ENCODE assay signal across 8 cellular contexts in the genomic region with DNA sequence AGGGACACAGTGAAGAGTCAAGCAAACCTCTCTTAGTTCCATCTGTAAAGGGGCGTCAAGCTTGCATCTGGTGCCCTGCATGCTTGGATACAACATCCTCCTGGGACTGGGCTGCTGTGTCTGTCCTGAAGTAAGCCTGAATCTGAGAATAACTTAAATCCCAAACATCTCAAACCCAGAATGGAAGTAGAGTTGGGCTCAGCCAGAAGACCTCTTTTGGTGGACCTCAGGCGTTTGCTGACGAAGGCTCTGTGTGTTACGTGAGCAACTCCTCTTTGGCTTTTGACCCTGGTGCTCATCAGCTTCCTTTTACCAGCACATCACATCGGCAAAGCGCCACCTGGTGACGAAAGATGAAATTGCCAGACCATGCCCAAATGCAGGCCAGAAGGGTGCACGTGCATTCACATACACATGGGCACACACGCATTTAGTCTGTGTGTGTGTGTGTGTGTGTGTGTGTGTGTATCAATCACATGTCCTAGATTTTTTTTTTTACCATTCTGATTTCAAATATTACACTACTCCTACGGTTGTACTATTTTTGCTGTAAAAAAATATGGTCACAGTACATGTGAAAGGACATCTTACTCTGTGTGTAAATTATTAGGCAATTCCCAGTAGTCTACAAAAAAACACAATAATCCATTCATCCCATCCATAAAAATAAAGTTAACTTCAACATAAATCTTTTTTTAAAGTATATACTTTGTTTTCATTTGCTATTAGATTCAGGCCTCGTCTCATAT. TPM values are rescaled to one million over a fixed set of nuclear protein-coding genes. Genes with fewer than 3 reads are reported as not detected.
DNase-seq lines count a peak whose midpoint lies in the region; ATAC-seq and TF ChIP-seq lines count a peak whose summit lies in the region.

No MANE protein-coding gene starts in this region.

- H3K4me1 Mint-ChIP-seq in Caco-2 (ENCODE audit: low read depth, unreplicated experiment) (peaks cover 6% of the 10 kb centered on the region), T-cell (peaks cover 52 to 69% (median 67%) of the 10 kb centered on the region in 3 donors)
- peaks cover 67% of the 10 kb centered on the region for H3K4me1 Mint-ChIP-seq in activated naive CD8-positive, alpha-beta T cell treated with anti-CD3 and anti-CD28 coated beads, Interleukin-2, amount 50 U/mL, for 24 hours

- H3K27ac Mint-ChIP-seq in Caco-2 (ENCODE audit: unreplicated experiment) = no peak overlapping the region
- H3K27ac Mint-ChIP-seq in T-cell = peak overlapping the region; percentile 93 to 94
- peak overlapping the region; percentile 92 for H3K27ac Mint-ChIP-seq in activated naive CD8-positive, alpha-beta T cell treated with anti-CD3 and anti-CD28 coated beads, Interleukin-2, amount 50 U/mL, for 24 hours

- intact Hi-C loops in Caco-2 (cut with micrococcal nuclease; ENCODE audit: unreplicated experiment) (loop anchor here (1.0 to 5.0 kb wide), 2 partner anchors 95 to 168 kb away; no protein-coding TSS in a partner anchor), heart right ventricle (cut with DNase I) (loop anchor here in 8 of 10 donors (1.0 to 10.0 kb wide), 7 partner anchors 60 to 167 kb away; no protein-coding TSS in a partner anchor)

- H3K27me3 Mint-ChIP-seq in Caco-2 (ENCODE audit: insufficient read depth, unreplicated experiment) (no peaks in the 10 kb centered on the region), T-cell (no peaks in the 10 kb centered on the region)
- H3K27me3 Mint-ChIP-seq in activated naive CD8-positive, alpha-beta T cell treated with anti-CD3 and anti-CD28 coated beads, Interleukin-2, amount 50 U/mL, for 24 hours = no peaks in the 10 kb centered on the region

- H3K4me3 Mint-ChIP-seq in Caco-2 (ENCODE audit: unreplicated experiment) (no peak overlapping the region), T-cell (peak overlapping the region in 1 of 3 donors; percentile 45)
- peak overlapping the region; percentile 43 for H3K4me3 Mint-ChIP-seq in activated naive CD8-positive, alpha-beta T cell treated with anti-CD3 and anti-CD28 coated beads, Interleukin-2, amount 50 U/mL, for 24 hours

- WGBS in heart right ventricle, 2 donors = 13 to 15% methylated on average over 11 of the region's 11 CpGs

- H3K36me3 ChIP-seq in Caco-2 (ENCODE audit: control insufficient read depth, insufficient read depth, low read length) (no peaks in the 10 kb centered on the region; the same call in 1 of the 2 replicates), heart right ventricle (no peaks in the 10 kb centered on the region)

- CTCF ChIA-PET in Caco-2 (lab: Charles Lee) = interaction anchor here (0.5 to 2.9 kb wide), 29 partner anchors 8 to 438 kb away, joined by 3 to 16 read pairs (median 4); a partner anchor contains a TSS
- CTCF ChIA-PET in T-cell (lab: Charles Lee) = interaction anchor here (0.6 to 1.7 kb wide), 21 partner anchors 10 to 894 kb away, joined by 3 to 10 read pairs (median 4); a partner anchor contains a TSS

- H3K9me3 ChIP-seq in Caco-2 (no peaks in the 10 kb centered on the region), heart right ventricle (no peaks in the 10 kb centered on the region)

- POLR2A ChIA-PET in Caco-2 (lab: Charles Lee) (interaction anchor here (0.6 to 1.0 kb wide), 3 partner anchors 9 to 83 kb away, joined by 3 to 5 read pairs (median 3); a partner anchor contains a TSS), T-cell (lab: Charles Lee) (interaction anchor here in 1 of 2 donors (0.6 to 1.0 kb wide), 2 partner anchors 9 to 138 kb away, joined by 3 to 5 read pairs; no protein-coding TSS in a partner anchor)

- H3K9me3 Mint-ChIP-seq in Caco-2 (ENCODE audit: unreplicated experiment) (no peaks in the 10 kb centered on the region), T-cell (no peaks in the 10 kb centered on the region)
- no peaks in the 10 kb centered on the region for H3K9me3 Mint-ChIP-seq in activated naive CD8-positive, alpha-beta T cell treated with anti-CD3 and anti-CD28 coated beads, Interleukin-2, amount 50 U/mL, for 24 hours

- BruUV-seq in Caco-2 (replicated peaks; lab: Mats Ljungman, UMichigan) = no TSS peak

- peak overlapping the region in 1 of 10 donors; percentile 61 for H3K27ac ChIP-seq in heart right ventricle

- no peak overlapping the region for H3K4me3 ChIP-seq in Caco-2 (ENCODE audit: low read depth, low read length)
- H3K4me3 ChIP-seq in heart right ventricle = no peak overlapping the region

- H3K4me1 ChIP-seq in Caco-2 = peaks cover 7% of the 10 kb centered on the region
- H3K4me1 ChIP-seq in heart right ventricle = peaks cover 0 to 23% (median 3%) of the 10 kb centered on the region in 9 donors

- ATAC-seq in T-cell (replicated peaks in 1 of 4) = peak; percentile 58 to 65 (median 60)
- ATAC-seq in activated naive CD8-positive, alpha-beta T cell treated with anti-CD3 and anti-CD28 coated beads, Interleukin-2, amount 50 U/mL, for 24 hours = peak; percentile 81
- peak; percentile 80 to 92 (median 86) for ATAC-seq in heart right ventricle
- no peak for ATAC-seq in HG03039 (IDR thresholded peaks at IDR 0.05; ENCODE audit: unreplicated experiment)

- DNase-seq in Caco-2 (peak; percentile 89 to 93), HCEC 1CT (peak; percentile 79), NCI-H1930 (lab: John Stamatoyannopoulos, UW) (peak; percentile 81 to 82), T-cell (peak; percentile 84 to 96 (median 91)), heart right ventricle (peak; percentile 85 to 89), renal cortical epithelial cell (ENCODE audit: low read depth) (peak; percentile 80)
- peak; percentile 97 for DNase-seq in activated naive CD8-positive, alpha-beta T cell treated with anti-CD3 and anti-CD28 coated beads, Interleukin-2, amount 50 U/mL, for 24 hours

- H3K27me3 ChIP-seq in Caco-2 (replicated peaks; ENCODE audit: control insufficient read depth, insufficient read depth, low read length) (no peaks in the 10 kb centered on the region), heart right ventricle (no peaks in the 10 kb centered on the region)

- H3K36me3 Mint-ChIP-seq in Caco-2 (ENCODE audit: insufficient read depth, unreplicated experiment) (no peaks in the 10 kb centered on the region), T-cell (peaks cover 9% of the 10 kb centered on the region)
- H3K36me3 Mint-ChIP-seq in activated naive CD8-positive, alpha-beta T cell treated with anti-CD3 and anti-CD28 coated beads, Interleukin-2, amount 50 U/mL, for 24 hours (ENCODE audit: low read depth) = peaks cover 13% of the 10 kb centered on the region

- TF ChIP-seq CTCF in Caco-2 (IDR thresholded peaks at IDR 0.05; ENCODE audit: insufficient read depth in 1 of 2, low read depth in 1 of 2, low read length in 1 of 2, severe bottlenecking in 1 of 2, unreplicated experiment in 1 of 2) (peak; percentile 88 to 90), heart right ventricle (IDR thresholded peaks at IDR 0.05) (peak; percentile 71 to 93 (median 87))

RNA-seq across cellular contexts. Expression of a gene that starts 41.1 kb away (rescaled TPM):
- total RNA-seq in Caco-2 (2022) = 7.0 and 10.7 TPM in 2 replicates
- total RNA-seq in T-cell = 1 to 10 TPM in 4 of 5 donors, under 1 TPM in 1; 0.99 to 3.0 (median 1.7) TPM
- total RNA-seq in heart right ventricle = not detected
- polyA plus RNA-seq in heart right ventricle = under 1 TPM in 1 of 2 donors, not detected in 1; 0.03 TPM
- 0.17 and 1.1 TPM in 2 replicates for total RNA-seq in renal cortical epithelial cell

RNA-seq across cellular contexts. Expression of a gene that starts 58.1 kb away (rescaled TPM):
- 25.9 and 29.3 TPM in 2 replicates for total RNA-seq in Caco-2 (2022)
- total RNA-seq in T-cell = 10 to 100 TPM; 50.7 to 66.5 (median 61.9) TPM
- 10 to 100 TPM in 2 of 10 donors, 1 to 10 TPM in 8; 1.3 to 18.8 (median 3.4) TPM for total RNA-seq in heart right ventricle
- polyA plus RNA-seq in heart right ventricle = 1 to 10 TPM; 2.2 to 6.9 TPM
- total RNA-seq in renal cortical epithelial cell = 2.1 and 3.6 TPM in 2 replicates
